8 cellular contexts compared by ENCODE assay signal in genomic region chr17:16352303-16352837, GRCh38. TPM values are rescaled to one million over a fixed set of nuclear protein-coding genes. Genes with fewer than 3 reads are reported as not detected.
DNase-seq lines count a peak whose midpoint lies in the region; ATAC-seq and TF ChIP-seq lines count a peak whose summit lies in the region.

No MANE protein-coding gene starts in this region.

- peaks cover 8% of the 10 kb centered on the region; the same call in 1 of the 2 replicates for H3K27me3 ChIP-seq in HUES64 (ENCODE audit: insufficient read depth, low read length)
- no peaks in the 10 kb centered on the region for H3K27me3 ChIP-seq in gastrocnemius medialis

- no peaks in the 10 kb centered on the region for H3K9me3 ChIP-seq in HUES64 (ENCODE audit: insufficient read depth, low read depth, low read length)
- H3K9me3 ChIP-seq in SK-N-MC (ENCODE audit: low read depth, low read length), result no peaks in the 10 kb centered on the region
- H3K9me3 ChIP-seq in gastrocnemius medialis, result no peaks in the 10 kb centered on the region

- in situ Hi-C loops in Caki2 (cut with HindIII; ENCODE audit: low pct_unique_long_range_greater_than_20kb, low sequenced_read_pairs) (no loop called here), astrocyte of the cerebellum (cut with HindIII; ENCODE audit: low sequenced_read_pairs) (loop anchor here (5.0 kb wide), 1 partner anchor 65 kb away; no protein-coding TSS in a partner anchor), gastrocnemius medialis (cut with MboI; ENCODE audit: low sequenced_read_pairs in 4 of 4) (loop anchor here in 1 of 4 donors (25.0 kb wide), 1 partner anchor 160 kb away; no protein-coding TSS in a partner anchor)

- H3K4me1 ChIP-seq in HUES64 (ENCODE audit: insufficient read depth, low read length) (peaks cover 11% of the 10 kb centered on the region), gastrocnemius medialis (peaks cover 11 to 15% of the 10 kb centered on the region in 2 donors)

- WGBS in HUES64, result under 1% methylated on average over 37 of the region's 37 CpGs

- H3K36me3 ChIP-seq in HUES64 (ENCODE audit: insufficient read depth, low read length) (peaks cover 27% of the 10 kb centered on the region), SK-N-MC (ENCODE audit: insufficient read depth, low read length) (peaks cover 23% of the 10 kb centered on the region), gastrocnemius medialis (no peaks in the 10 kb centered on the region)

- peak overlapping the region; percentile 87 for H3K27ac ChIP-seq in HUES64 (ENCODE audit: low read depth, low read length)
- H3K27ac ChIP-seq in SK-N-MC, result peak overlapping the region; percentile 54; the same call in 1 of the 2 replicates
- H3K27ac ChIP-seq in gastrocnemius medialis, result peak overlapping the region in 3 of 4 donors; percentile 46 to 62 (median 49)

- intact Hi-C loops in gastrocnemius medialis (cut with DNase I; ENCODE audit: low total_unique reads), result loop anchor here (10.0 kb wide), 1 partner anchor 348 kb away; no protein-coding TSS in a partner anchor

- TF ChIP-seq CTCF in astrocyte of the cerebellum (IDR thresholded peaks at IDR 0.05; ENCODE audit: low read depth, low read length, missing control alignments) (no peak), gastrocnemius medialis (IDR thresholded peaks at IDR 0.05 in 4 of 5, conservative IDR thresholded peaks at IDR 0.05 in 1 of 5) (no peak)

- DNase-seq in Caki2 (ENCODE audit: low read depth) (peak; percentile 6), SK-N-MC (ENCODE audit: low read depth, low spot score) (no peak), astrocyte of the cerebellum (ENCODE audit: low read depth) (no peak), gastrocnemius medialis (no peak), glomerular visceral epithelial cell (ENCODE audit: extremely low spot score) (no peak)

- ATAC-seq in gastrocnemius medialis (no peak), HG03108 (IDR thresholded peaks at IDR 0.05; ENCODE audit: unreplicated experiment) (no peak)

- TF ChIP-seq POLR2A in gastrocnemius medialis (IDR thresholded peaks at IDR 0.05), result no peak

- peak overlapping the region; percentile 100 for H3K4me3 ChIP-seq in HUES64 (ENCODE audit: low read length)
- peak overlapping the region; percentile 96 for H3K4me3 ChIP-seq in SK-N-MC
- H3K4me3 ChIP-seq in astrocyte of the cerebellum (ENCODE audit: low read depth, low read length), result peak overlapping the region; percentile 53
- peak overlapping the region; percentile 66 for H3K4me3 ChIP-seq in iPS-11a (ENCODE audit: low read depth, low read length)
- H3K4me3 ChIP-seq in gastrocnemius medialis, result peak overlapping the region; percentile 72 to 91 (median 75)

- peak overlapping the region; percentile 100 for H3K9ac ChIP-seq in HUES64 (ENCODE audit: low read depth, low read length)
- H3K9ac ChIP-seq in SK-N-MC (ENCODE audit: insufficient read length), result peak overlapping the region; percentile 87

RNA-seq across cellular contexts. Expression of gene CENPV, which starts 0.9 kb away (rescaled TPM):
- total RNA-seq in Caki2 (2014; rRNA removed; shearing (Covaris generic); ENCODE audit: low replicate concordance), result 62.6 and 87.5 TPM in 2 replicates
- polyA plus RNA-seq in HUES64 (2013, experiment 1 of 2), result 283 TPM
- polyA plus RNA-seq in HUES64 (2013, experiment 2 of 2), result 295 TPM
- total RNA-seq in gastrocnemius medialis, result 10 to 100 TPM; 18.3 to 39.4 (median 28.5) TPM

RNA-seq across cellular contexts. Expression of gene UBB, which starts 28.5 kb away (rescaled TPM):
- total RNA-seq in Caki2 (2014; rRNA removed; shearing (Covaris generic); ENCODE audit: low replicate concordance), result 819 and 952 TPM in 2 replicates
- polyA plus RNA-seq in HUES64 (2013, experiment 1 of 2), result 1,510 TPM
- 1,602 TPM for polyA plus RNA-seq in HUES64 (2013, experiment 2 of 2)
- total RNA-seq in gastrocnemius medialis, result 1,000 to 10,000 TPM; 1,099 to 1,543 (median 1,420) TPM
